ENCODE assay signal across 9 cellular contexts in the genomic region with DNA sequence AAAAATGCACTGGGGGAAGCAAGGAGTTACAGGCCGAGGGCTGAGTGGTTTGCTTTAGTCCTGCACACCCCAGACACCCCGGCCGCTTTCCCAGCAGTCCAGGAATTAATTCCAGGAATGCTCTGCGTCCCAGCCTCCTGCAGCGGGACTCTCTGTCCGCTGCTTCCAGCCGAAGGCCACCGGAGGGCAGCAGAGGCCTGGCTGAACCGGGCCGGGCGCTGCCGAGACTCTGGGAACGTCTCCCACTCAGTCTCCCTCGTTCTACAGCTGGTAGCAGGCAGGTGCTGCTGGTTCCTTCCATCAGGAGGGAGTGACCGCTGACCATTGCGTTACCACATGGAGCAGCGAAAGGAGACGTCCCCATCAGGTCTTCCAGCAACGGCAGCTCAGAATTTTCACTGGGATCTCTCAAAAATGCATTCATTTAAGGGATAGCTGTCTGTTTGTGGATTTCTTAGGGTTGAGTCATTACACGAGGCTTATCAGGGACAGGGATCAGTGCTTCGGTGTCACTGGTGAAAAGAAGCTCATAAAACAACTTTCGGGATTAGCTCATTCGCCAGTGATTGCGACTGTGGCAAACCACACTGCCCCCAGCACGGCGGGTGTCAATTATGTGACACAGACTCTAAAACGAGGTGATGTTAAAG. TPM values are rescaled to one million over a fixed set of nuclear protein-coding genes. Genes with fewer than 3 reads are reported as not detected.
DNase-seq lines count a peak whose midpoint lies in the region; ATAC-seq and TF ChIP-seq lines count a peak whose summit lies in the region.
"Had no signal": no experiment of that assay in that cellular context is flagged by ENCODE, and none has a peak within 500 bp of the region (broad histone marks: within the 10 kb centered on the region; RNA-seq: fewer than 3 reads in every experiment).

No MANE protein-coding gene starts in this region.

- peaks cover 4% of the 10 kb centered on the region for H3K9me1 ChIP-seq in IMR-90 (ENCODE audit: insufficient read depth, low read length)

- H3K9ac ChIP-seq in IMR-90 (ENCODE audit: low read depth, low read length), result peak overlapping the region; percentile 5; the same call in 1 of the 2 replicates

- H4K5ac ChIP-seq in IMR-90 (ENCODE audit: low read depth, low read length), result no peak overlapping the region; the same call in 1 of the 2 replicates

- peak; percentile 75 for ATAC-seq in GM21390 (IDR thresholded peaks at IDR 0.05; ENCODE audit: unreplicated experiment)
- ATAC-seq in IMR-90 (ENCODE audit: low read depth), result peak; percentile 91
- ATAC-seq in foreskin keratinocyte, result peak; percentile 90

- H4K20me1 ChIP-seq in IMR-90 (ENCODE audit: insufficient read depth, low read length), result no peaks in the 10 kb centered on the region

- peak overlapping the region; percentile 93 for H2BK120ac ChIP-seq in IMR-90 (ENCODE audit: low read depth, low read length)

- H3K27ac ChIP-seq in CD8-positive, alpha-beta memory T cell (ENCODE audit: low read depth, low read length), result no peak overlapping the region
- H3K27ac ChIP-seq in IMR-90 (ENCODE audit: insufficient read depth, low read length) (peak overlapping the region; percentile 12), foreskin keratinocyte (peak overlapping the region; percentile 11), substantia nigra (ENCODE audit: low read depth, low read length, poor library complexity, severe bottlenecking) (no peak overlapping the region)
- H3K27ac ChIP-seq: SK-N-MC had no signal

- TF ChIP-seq CTCF in IMR-90 (conservative IDR thresholded peaks at IDR 0.05; ENCODE audit: low read depth, low read length) (peak; percentile 95), foreskin keratinocyte (conservative IDR thresholded peaks at IDR 0.05) (peak; percentile 97)

- TF ChIP-seq POLR2A in IMR-90 (IDR thresholded peaks at IDR 0.05; ENCODE audit: low read depth, low read length), result peak; percentile 66

- H3K4me3 Mint-ChIP-seq in CD8-positive, alpha-beta memory T cell, result peak overlapping the region; percentile 49 to 92 (median 81)

- peak overlapping the region in 7 of 8 donors; percentile 14 to 96 (median 74) for H3K27ac Mint-ChIP-seq in CD8-positive, alpha-beta memory T cell

- no peak overlapping the region; the same call in 1 of the 2 replicates for H2AK5ac ChIP-seq in IMR-90 (ENCODE audit: low read depth, low read length)

- H3K9me3 ChIP-seq in CD8-positive, alpha-beta memory T cell (ENCODE audit: low read length), result no peaks in the 10 kb centered on the region
- H3K9me3 ChIP-seq in IMR-90 (ENCODE audit: control insufficient read depth, insufficient read depth, low read length), result no peaks in the 10 kb centered on the region

- POLR2A ChIA-PET in CD8-positive, alpha-beta memory T cell (lab: Charles Lee), result interaction anchor here (0.5 kb wide), 1 partner anchor 15 kb away, joined by 3 read pairs; no protein-coding TSS in a partner anchor
- POLR2A ChIA-PET in IMR-90 (lab: Charles Lee; ENCODE audit: unreplicated experiment), result interaction anchor here (1.0 kb wide), 1 partner anchor 588 kb away, joined by 4 read pairs; a partner anchor contains a TSS

- H2AFZ ChIP-seq in IMR-90 (replicated peaks; ENCODE audit: low read length, poor library complexity), result peak overlapping the region; percentile 90

- no TSS peak for BruUV-seq in IMR-90 (replicated peaks; lab: Mats Ljungman, UMichigan)

- peak overlapping the region; percentile 65 for H3K56ac ChIP-seq in IMR-90 (ENCODE audit: extremely low read depth, insufficient read depth, low read length)

- intact Hi-C loops in IMR-90 (cut with micrococcal nuclease), result loop anchor here (1.0 to 10.0 kb wide), 9 partner anchors 41 to 1570 kb away; no protein-coding TSS in a partner anchor

- peaks cover 20 to 29% of the 10 kb centered on the region in 2 donors for H3K27me3 Mint-ChIP-seq in CD8-positive, alpha-beta memory T cell

- H4K91ac ChIP-seq in IMR-90 (ENCODE audit: insufficient read depth, low read depth, low read length), result peak overlapping the region; percentile 88

- in situ Hi-C loops in IMR-90 (cut with MboI; ENCODE audit: low sequenced_read_pairs), result loop anchor here (10.0 kb wide), 2 partner anchors 577 to 1567 kb away; no protein-coding TSS in a partner anchor

- peak overlapping the region; percentile 83 for H3K4me2 ChIP-seq in IMR-90 (ENCODE audit: low read depth, low read length)

- H3K4ac ChIP-seq in IMR-90 (ENCODE audit: low read depth, low read length), result peak overlapping the region; percentile 93

- peak overlapping the region; percentile 7; the same call in 1 of the 2 replicates for H3K18ac ChIP-seq in IMR-90 (ENCODE audit: low read depth, low read length)

- peak overlapping the region; percentile 88 for H2BK20ac ChIP-seq in IMR-90 (ENCODE audit: low read depth, low read length)

- peak; percentile 98 for TF ChIP-seq RAD21 in IMR-90 (IDR thresholded peaks at IDR 0.05; ENCODE audit: low read length)

- DNase-seq in CD8-positive, alpha-beta memory T cell, result peak; percentile 8 to 90 (median 67)
- DNase-seq in IMR-90 (peak; percentile 84), RPMI7951 (ENCODE audit: low read depth) (peak; percentile 93), foreskin keratinocyte (peak; percentile 64 to 82), occipital lobe (lab: John Stamatoyannopoulos, UW) (peak; percentile 73), substantia nigra (lab: John Stamatoyannopoulos, UW) (peak in 45 of 49 donors; percentile 10 to 81 (median 58))
- DNase-seq in activated effector memory CD4-positive, alpha-beta T cell treated with anti-CD3 and anti-CD28 coated beads, Interleukin-2, amount 50 U/mL, for 16 hours, result peak; percentile 91

- peak overlapping the region; percentile 74 for H3K14ac ChIP-seq in IMR-90 (replicated peaks; ENCODE audit: low read depth, low read length)

- H2AK9ac ChIP-seq in IMR-90 (replicated peaks; ENCODE audit: low read depth, low read length, poor library complexity), result peak overlapping the region; percentile 84

- H3K36me3 ChIP-seq in CD8-positive, alpha-beta memory T cell (ENCODE audit: insufficient read depth, low read length), result no peaks in the 10 kb centered on the region
- no peaks in the 10 kb centered on the region for H3K36me3 ChIP-seq in IMR-90 (ENCODE audit: control insufficient read depth, insufficient read depth, low read length)

- H3K4me3 ChIP-seq in CD8-positive, alpha-beta memory T cell (ENCODE audit: low read length), result peak overlapping the region; percentile 51
- H3K4me3 ChIP-seq in IMR-90 (ENCODE audit: insufficient read depth, low read depth, low read length), result peak overlapping the region; percentile 37
- H3K4me3 ChIP-seq: SK-N-MC had no signal

- CTCF ChIA-PET in CD8-positive, alpha-beta memory T cell (lab: Charles Lee), result interaction anchor here (0.7 to 2.2 kb wide), 26 partner anchors 9 to 1618 kb away, joined by 3 to 14 read pairs (median 4); a partner anchor contains a TSS
- CTCF ChIA-PET in IMR-90 (lab: Yijun Ruan, JAX), result interaction anchor here (0.6 to 1.7 kb wide), 15 partner anchors 12 to 1569 kb away, joined by 3 to 9 read pairs (median 3); no protein-coding TSS in a partner anchor

- H3K36me3 Mint-ChIP-seq in CD8-positive, alpha-beta memory T cell, result no peaks in the 10 kb centered on the region

- peak overlapping the region; percentile 33; the same call in 1 of the 3 replicates for H2BK15ac ChIP-seq in IMR-90 (ENCODE audit: low read depth, low read length)

- H3K9me3 Mint-ChIP-seq in CD8-positive, alpha-beta memory T cell, result no peaks in the 10 kb centered on the region

- no peak overlapping the region for H3K23ac ChIP-seq in IMR-90 (ENCODE audit: low read depth, low read length)

- peak overlapping the region; percentile 33 for H2BK5ac ChIP-seq in IMR-90 (ENCODE audit: low read depth, low read length, poor library complexity, severe bottlenecking)

- H3K79me1 ChIP-seq in IMR-90 (ENCODE audit: low read depth in 1 of 2, low read length in 2 of 2), result 0 out of 4 replicates have a peak, but pooled peaks cover 0 to 5% of the 10 kb centered on the region in 2 experiments

- peaks cover 19% of the 10 kb centered on the region for H3K4me1 ChIP-seq in CD8-positive, alpha-beta memory T cell (ENCODE audit: insufficient read depth, low read length)
- peaks cover 10% of the 10 kb centered on the region for H3K4me1 ChIP-seq in IMR-90 (ENCODE audit: control insufficient read depth, insufficient read depth, low read length)
- H3K4me1 ChIP-seq in foreskin keratinocyte, result no peaks in the 10 kb centered on the region

- H3K27me3 ChIP-seq in CD8-positive, alpha-beta memory T cell (ENCODE audit: insufficient read depth, low read length, poor library complexity, severe bottlenecking), result peaks cover 16% of the 10 kb centered on the region
- peaks cover 9% of the 10 kb centered on the region for H3K27me3 ChIP-seq in IMR-90 (ENCODE audit: control insufficient read depth, insufficient read depth, low read length)
- H3K27me3 ChIP-seq in foreskin keratinocyte, result peaks cover 26% of the 10 kb centered on the region

- H3K4me1 Mint-ChIP-seq in CD8-positive, alpha-beta memory T cell, result peaks cover 15 to 34% (median 26%) of the 10 kb centered on the region in 3 donors

- dilution Hi-C loops in IMR-90 (cut with HindIII; ENCODE audit: low sequenced_read_pairs, unreplicated experiment), result no loop called here

- WGBS in IMR-90 (ENCODE audit: extremely low coverage in 2 of 2, insufficient read length in 1 of 2), 2 experiments, result 0% methylated on average over 10 of the region's 27 CpGs; no CpG with 5 or more reads in 1 of the 2 experiments

- peak overlapping the region in 1 of 2 experiments; percentile 83; a peak in 2 of 4 replicates for H4K8ac ChIP-seq in IMR-90 (ENCODE audit: low read depth in 2 of 2, low read length in 2 of 2)

TF ChIP-seq in IMR-90, 13 proteins besides CTCF, POLR2A, EP300 and RAD21 (continues in another document):
- TF ChIP-seq, protein P1, sequence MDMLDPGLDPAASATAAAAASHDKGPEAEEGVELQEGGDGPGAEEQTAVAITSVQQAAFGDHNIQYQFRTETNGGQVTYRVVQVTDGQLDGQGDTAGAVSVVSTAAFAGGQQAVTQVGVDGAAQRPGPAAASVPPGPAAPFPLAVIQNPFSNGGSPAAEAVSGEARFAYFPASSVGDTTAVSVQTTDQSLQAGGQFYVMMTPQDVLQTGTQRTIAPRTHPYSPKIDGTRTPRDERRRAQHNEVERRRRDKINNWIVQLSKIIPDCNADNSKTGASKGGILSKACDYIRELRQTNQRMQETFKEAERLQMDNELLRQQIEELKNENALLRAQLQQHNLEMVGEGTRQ (IDR thresholded peaks at IDR 0.05; ENCODE audit: low read depth, low read length), result 0 out of 2 replicates have a peak, but pooled peaks have one; percentile 10
- TF ChIP-seq MXI1 (IDR thresholded peaks at IDR 0.05; ENCODE audit: borderline replicate concordance, low read depth, low read length), result peak; percentile 76; the same call in 1 of the 2 replicates
- no peak for TF ChIP-seq NFE2L2 (IDR thresholded peaks at IDR 0.05; ENCODE audit: low read depth, low read length)

RNA-seq across cellular contexts. Expression of a gene that starts 24.9 kb away (rescaled TPM):
- 100 to 1,000 TPM; 132 TPM for total RNA-seq in CD8-positive, alpha-beta memory T cell
- polyA plus RNA-seq in CD8-positive, alpha-beta memory T cell, result 49.1 TPM
- total RNA-seq in IMR-90 (2012; rRNA removed) (111 and 124 TPM in 2 replicates), foreskin keratinocyte (91.4 and 101 TPM in 2 replicates), occipital lobe (38.8 TPM)
- polyA plus RNA-seq in IMR-90 (2012; rRNA removed) (92.3 and 97.1 TPM in 2 replicates), foreskin keratinocyte (67.5 and 69.7 TPM in 2 replicates)
- 54.3 and 69.2 TPM in 2 replicates for polyA plus RNA-seq in IMR-90 (2012; cell fraction: cytosol; rRNA removed)
- 219 and 253 TPM in 2 replicates for polyA plus RNA-seq in IMR-90 (2012; cell fraction: nucleus; rRNA removed; ENCODE audit: low replicate concordance)
- 61.2 and 62.5 TPM in 2 replicates for total RNA-seq in RPMI7951 (2014; rRNA removed; shearing (Covaris generic))

Comparison
In these comparisons a context has a peak if more than half of its experiments do, and no peak if none do; other contexts are left out.
1. H3K27ac ChIP-seq: peak in IMR-90 (single experiment) and foreskin keratinocyte (single experiment); none in CD8-positive, alpha-beta memory T cell (single experiment) and substantia nigra (single experiment).
2. Peak in every context shown above with its lines, with median percentiles within 50 percentile points of each other: DNase-seq and ATAC-seq.